16 cellular contexts compared by ENCODE assay signal in the genomic region with DNA sequence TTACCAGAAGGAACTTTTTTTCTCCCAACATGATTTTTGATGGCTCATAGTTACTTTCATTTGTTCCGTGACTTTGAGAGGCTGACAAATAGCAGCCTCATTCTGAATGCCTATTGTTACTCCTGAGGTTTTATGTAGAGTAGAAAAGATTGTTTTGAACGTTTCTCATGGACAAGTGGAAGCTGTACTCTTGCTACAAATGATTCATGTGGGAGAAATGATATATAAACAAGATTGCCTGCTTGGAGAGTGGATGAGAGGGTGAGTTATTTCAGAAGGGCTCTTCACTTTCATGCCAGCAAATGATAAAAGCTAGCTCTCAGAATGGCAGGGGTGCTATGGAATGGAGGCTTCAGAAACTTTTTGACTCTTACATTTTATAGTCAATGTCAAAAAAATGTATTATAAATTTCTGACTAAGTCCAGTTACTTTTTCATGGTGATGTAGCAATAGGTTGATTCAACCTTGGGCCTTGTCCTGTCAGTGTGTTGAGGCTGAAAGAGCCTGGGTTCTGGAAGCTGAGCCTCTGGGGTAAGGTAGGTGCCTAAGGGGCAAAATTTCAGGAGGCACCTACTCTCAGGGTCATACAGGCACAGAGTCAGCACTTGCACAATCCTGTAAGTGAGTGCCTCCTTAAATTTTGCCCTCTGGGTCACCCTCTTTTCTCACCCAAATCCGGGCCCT. TPM values are rescaled to one million over a fixed set of nuclear protein-coding genes. Genes with fewer than 3 reads are reported as not detected.
DNase-seq lines count a peak whose midpoint lies in the region; ATAC-seq and TF ChIP-seq lines count a peak whose summit lies in the region.
"Had no signal": no experiment of that assay in that cellular context is flagged by ENCODE, and none has a peak within 500 bp of the region (broad histone marks: within the 10 kb centered on the region; RNA-seq: fewer than 3 reads in every experiment).

No MANE protein-coding gene starts in this region.

- DNase-seq in DMS53 (lab: John Stamatoyannopoulos, UW) (peak; percentile 79), NCI-H226 (peak; percentile 73), dermis blood vessel endothelial cell (peak; percentile 86), non-pigmented ciliary epithelial cell (ENCODE audit: low read depth) (peak; percentile 80), NCI-H748 treated with DMSO at 0.1 percent for 48 hours (lab: John Stamatoyannopoulos, UW) (no peak), GM10266 (ENCODE audit: extremely low spot score) (no peak)
- DNase-seq in stimulated activated naive CD8-positive, alpha-beta T cell treated with anti-CD3 and anti-CD28 coated beads, Interleukin-15, amount 100 ng/mL, for 72 hours: no peak
- DNase-seq: activated CD4-positive, alpha-beta T cell treated with anti-CD3 and anti-CD28 coated beads for 36 hours; activated effector memory CD4-positive, alpha-beta T cell treated with anti-CD3 and anti-CD28 coated beads, Interleukin-2, amount 50 U/mL, for 16 hours; CD4-positive, alpha-beta memory T cell; colonic mucosa; heart right ventricle; mesendoderm; NCI-H526; right cardiac atrium had no signal

- no peak for ATAC-seq in HG03354 (IDR thresholded peaks at IDR 0.05; ENCODE audit: poor library complexity, severe bottlenecking, unreplicated experiment)
- no peak for ATAC-seq in stimulated activated naive CD8-positive, alpha-beta T cell treated with anti-CD3 and anti-CD28 coated beads, Interleukin-15, amount 100 ng/mL, for 72 hours
- ATAC-seq: activated CD4-positive, alpha-beta T cell treated with anti-CD3 and anti-CD28 coated beads for 36 hours; heart right ventricle; right cardiac atrium had no signal

- no peaks in the 10 kb centered on the region for H3K4me1 Mint-ChIP-seq in stimulated activated naive CD8-positive, alpha-beta T cell treated with anti-CD3 and anti-CD28 coated beads, Interleukin-15, amount 100 ng/mL, for 72 hours
- H3K4me1 Mint-ChIP-seq: activated CD4-positive, alpha-beta T cell treated with anti-CD3 and anti-CD28 coated beads for 36 hours; CD4-positive, alpha-beta memory T cell had no signal

- peaks cover 15% of the 10 kb centered on the region for H3K27me3 Mint-ChIP-seq in stimulated activated naive CD8-positive, alpha-beta T cell treated with anti-CD3 and anti-CD28 coated beads, Interleukin-15, amount 100 ng/mL, for 72 hours

- H3K4me3 Mint-ChIP-seq in stimulated activated naive CD8-positive, alpha-beta T cell treated with anti-CD3 and anti-CD28 coated beads, Interleukin-15, amount 100 ng/mL, for 72 hours: no peak overlapping the region
- H3K4me3 Mint-ChIP-seq: activated CD4-positive, alpha-beta T cell treated with anti-CD3 and anti-CD28 coated beads for 36 hours; CD4-positive, alpha-beta memory T cell had no signal

- no peak for TF ChIP-seq CTCF in GM10266 (IDR thresholded peaks at IDR 0.05; ENCODE audit: control insufficient read depth, insufficient read depth, low read depth, missing control alignments)

- no peak overlapping the region for H3K27ac Mint-ChIP-seq in stimulated activated naive CD8-positive, alpha-beta T cell treated with anti-CD3 and anti-CD28 coated beads, Interleukin-15, amount 100 ng/mL, for 72 hours
- H3K27ac Mint-ChIP-seq: activated CD4-positive, alpha-beta T cell treated with anti-CD3 and anti-CD28 coated beads for 36 hours; CD4-positive, alpha-beta memory T cell had no signal

- H3K9me3 Mint-ChIP-seq in stimulated activated naive CD8-positive, alpha-beta T cell treated with anti-CD3 and anti-CD28 coated beads, Interleukin-15, amount 100 ng/mL, for 72 hours: no peaks in the 10 kb centered on the region
- H3K9me3 Mint-ChIP-seq: CD4-positive, alpha-beta memory T cell had no signal

RNA-seq across cellular contexts. Expression of a gene that starts 19.4 kb away (rescaled TPM):
- 73.5 and 159 TPM in 2 replicates for total RNA-seq in dermis blood vessel endothelial cell

Comparison
In these comparisons a context has a peak if more than half of its experiments do, and no peak if none do; other contexts are left out.
1. DNase-seq: peak in DMS53 (single experiment), NCI-H226 (single experiment), dermis blood vessel endothelial cell (single experiment) and non-pigmented ciliary epithelial cell (single experiment); none in NCI-H748 treated with DMSO at 0.1 percent for 48 hours (single experiment), GM10266 (single experiment) and stimulated activated naive CD8-positive, alpha-beta T cell treated with anti-CD3 and anti-CD28 coated beads, Interleukin-15, amount 100 ng/mL, for 72 hours (0 of 2).